1 cellular context compared by ENCODE assay signal in genomic region chr7:46123-46829, GRCh38.
TF ChIP-seq lines count a peak whose summit lies in the region.

No MANE protein-coding gene starts in this region.

TF ChIP-seq in H1, 55 proteins besides CTCF, POLR2A, EP300 and RAD21:
- TF ChIP-seq ATF3 (IDR thresholded peaks at IDR 0.05; ENCODE audit: insufficient read depth, low read depth, low read length) = no peak
- no peak for TF ChIP-seq KDM1A (IDR thresholded peaks at IDR 0.05; ENCODE audit: borderline replicate concordance, low read length)
- no peak for TF ChIP-seq RBBP5 (IDR thresholded peaks at IDR 0.05; ENCODE audit: borderline replicate concordance, low read depth, low read length)
- no peak for TF ChIP-seq E2F6 (IDR thresholded peaks at IDR 0.05)
- TF ChIP-seq SP4 (IDR thresholded peaks at IDR 0.05; ENCODE audit: low read length) = no peak
- TF ChIP-seq RNF2 (IDR thresholded peaks at IDR 0.05; ENCODE audit: borderline replicate concordance, low read depth, low read length, missing control alignments, poor library complexity, severe bottlenecking) = no peak
- no peak for TF ChIP-seq TCF12 (IDR thresholded peaks at IDR 0.05; ENCODE audit: low read depth, low read length)
- no peak for TF ChIP-seq SIRT6 (IDR thresholded peaks at IDR 0.05; ENCODE audit: low read length)
- TF ChIP-seq SRF (IDR thresholded peaks at IDR 0.05; ENCODE audit: low read depth, low read length) = no peak
- TF ChIP-seq FOSL1 (IDR thresholded peaks at IDR 0.05; ENCODE audit: insufficient read depth, low read depth, low read length) = no peak
- no peak for TF ChIP-seq ATF2 (IDR thresholded peaks at IDR 0.05; ENCODE audit: low read length)
